In genomic region chr7:93160410-93160809, GRCh38 we compare ENCODE assay signal across 1 cellular context.
TF ChIP-seq lines count a peak whose summit lies in the region.

No MANE protein-coding gene starts in this region.

TF ChIP-seq in K562, 482 proteins besides CTCF, POLR2A, EP300 and RAD21:
- no peak for TF ChIP-seq XRCC3 (IDR thresholded peaks at IDR 0.05)
- TF ChIP-seq SOX6 (IDR thresholded peaks at IDR 0.05) = no peak
- TF ChIP-seq NR2C2 (CRISPR knock-in tag; IDR thresholded peaks at IDR 0.05) = no peak
- peak; percentile 25; the same call in 1 of the 2 replicates for TF ChIP-seq NR2C2 (tag; IDR thresholded peaks at IDR 0.05)
- TF ChIP-seq PTBP1 (IDR thresholded peaks at IDR 0.05; ENCODE audit: low read depth, low read length) = no peak
- TF ChIP-seq, protein P1, sequence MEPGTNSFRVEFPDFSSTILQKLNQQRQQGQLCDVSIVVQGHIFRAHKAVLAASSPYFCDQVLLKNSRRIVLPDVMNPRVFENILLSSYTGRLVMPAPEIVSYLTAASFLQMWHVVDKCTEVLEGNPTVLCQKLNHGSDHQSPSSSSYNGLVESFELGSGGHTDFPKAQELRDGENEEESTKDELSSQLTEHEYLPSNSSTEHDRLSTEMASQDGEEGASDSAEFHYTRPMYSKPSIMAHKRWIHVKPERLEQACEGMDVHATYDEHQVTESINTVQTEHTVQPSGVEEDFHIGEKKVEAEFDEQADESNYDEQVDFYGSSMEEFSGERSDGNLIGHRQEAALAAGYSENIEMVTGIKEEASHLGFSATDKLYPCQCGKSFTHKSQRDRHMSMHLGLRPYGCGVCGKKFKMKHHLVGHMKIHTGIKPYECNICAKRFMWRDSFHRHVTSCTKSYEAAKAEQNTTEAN (CRISPR knock-in tag; IDR thresholded peaks at IDR 0.05) = no peak
- peak; percentile 66 for TF ChIP-seq FOSL1 (tag; conservative IDR thresholded peaks at IDR 0.05)
- TF ChIP-seq, protein P2, sequence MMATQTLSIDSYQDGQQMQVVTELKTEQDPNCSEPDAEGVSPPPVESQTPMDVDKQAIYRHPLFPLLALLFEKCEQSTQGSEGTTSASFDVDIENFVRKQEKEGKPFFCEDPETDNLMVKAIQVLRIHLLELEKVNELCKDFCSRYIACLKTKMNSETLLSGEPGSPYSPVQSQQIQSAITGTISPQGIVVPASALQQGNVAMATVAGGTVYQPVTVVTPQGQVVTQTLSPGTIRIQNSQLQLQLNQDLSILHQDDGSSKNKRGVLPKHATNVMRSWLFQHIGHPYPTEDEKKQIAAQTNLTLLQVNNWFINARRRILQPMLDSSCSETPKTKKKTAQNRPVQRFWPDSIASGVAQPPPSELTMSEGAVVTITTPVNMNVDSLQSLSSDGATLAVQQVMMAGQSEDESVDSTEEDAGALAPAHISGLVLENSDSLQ (IDR thresholded peaks at IDR 0.05) = peak; percentile 41; the same call in 1 of the 2 replicates
- TF ChIP-seq ZNF584 (CRISPR knock-in tag; IDR thresholded peaks at IDR 0.05; ENCODE audit: low read depth) = no peak
- TF ChIP-seq ZBTB17 (CRISPR knock-in tag; IDR thresholded peaks at IDR 0.05) = no peak
- TF ChIP-seq SPI1 (IDR thresholded peaks at IDR 0.05; ENCODE audit: borderline replicate concordance, low read depth, low read length) = no peak
- no peak for TF ChIP-seq POLR2H (tag; IDR thresholded peaks at IDR 0.05; ENCODE audit: low read depth)
- TF ChIP-seq, protein P3, sequence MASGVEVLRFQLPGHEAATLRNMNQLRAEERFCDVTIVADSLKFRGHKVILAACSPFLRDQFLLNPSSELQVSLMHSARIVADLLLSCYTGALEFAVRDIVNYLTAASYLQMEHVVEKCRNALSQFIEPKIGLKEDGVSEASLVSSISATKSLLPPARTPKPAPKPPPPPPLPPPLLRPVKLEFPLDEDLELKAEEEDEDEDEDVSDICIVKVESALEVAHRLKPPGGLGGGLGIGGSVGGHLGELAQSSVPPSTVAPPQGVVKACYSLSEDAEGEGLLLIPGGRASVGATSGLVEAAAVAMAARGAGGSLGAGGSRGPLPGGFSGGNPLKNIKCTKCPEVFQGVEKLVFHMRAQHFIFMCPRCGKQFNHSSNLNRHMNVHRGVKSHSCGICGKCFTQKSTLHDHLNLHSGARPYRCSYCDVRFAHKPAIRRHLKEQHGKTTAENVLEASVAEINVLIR (CRISPR knock-in tag; IDR thresholded peaks at IDR 0.05) = no peak
- TF ChIP-seq MED1 (CRISPR knock-in tag; IDR thresholded peaks at IDR 0.05; ENCODE audit: borderline replicate concordance) = no peak
- TF ChIP-seq, protein P4, sequence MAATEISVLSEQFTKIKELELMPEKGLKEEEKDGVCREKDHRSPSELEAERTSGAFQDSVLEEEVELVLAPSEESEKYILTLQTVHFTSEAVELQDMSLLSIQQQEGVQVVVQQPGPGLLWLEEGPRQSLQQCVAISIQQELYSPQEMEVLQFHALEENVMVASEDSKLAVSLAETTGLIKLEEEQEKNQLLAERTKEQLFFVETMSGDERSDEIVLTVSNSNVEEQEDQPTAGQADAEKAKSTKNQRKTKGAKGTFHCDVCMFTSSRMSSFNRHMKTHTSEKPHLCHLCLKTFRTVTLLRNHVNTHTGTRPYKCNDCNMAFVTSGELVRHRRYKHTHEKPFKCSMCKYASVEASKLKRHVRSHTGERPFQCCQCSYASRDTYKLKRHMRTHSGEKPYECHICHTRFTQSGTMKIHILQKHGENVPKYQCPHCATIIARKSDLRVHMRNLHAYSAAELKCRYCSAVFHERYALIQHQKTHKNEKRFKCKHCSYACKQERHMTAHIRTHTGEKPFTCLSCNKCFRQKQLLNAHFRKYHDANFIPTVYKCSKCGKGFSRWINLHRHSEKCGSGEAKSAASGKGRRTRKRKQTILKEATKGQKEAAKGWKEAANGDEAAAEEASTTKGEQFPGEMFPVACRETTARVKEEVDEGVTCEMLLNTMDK (IDR thresholded peaks at IDR 0.05; ENCODE audit: borderline replicate concordance, insufficient read depth, low read depth, low read length, poor library complexity, severe bottlenecking) = no peak
- TF ChIP-seq ZNF707 (CRISPR knock-in tag; conservative IDR thresholded peaks at IDR 0.05) = no peak
- peak; percentile 15; the same call in 1 of the 2 replicates for TF ChIP-seq TEAD4 (IDR thresholded peaks at IDR 0.05; ENCODE audit: low read length)
- no peak for TF ChIP-seq TEAD4 (CRISPR knock-in tag; IDR thresholded peaks at IDR 0.05; ENCODE audit: borderline replicate concordance)
- no peak for TF ChIP-seq RFX1 (IDR thresholded peaks at IDR 0.05)
- TF ChIP-seq LEF1 (IDR thresholded peaks at IDR 0.05) = no peak
- TF ChIP-seq SIX5 (IDR thresholded peaks at IDR 0.05; ENCODE audit: borderline replicate concordance in 1 of 2, insufficient read depth in 1 of 2, low read depth in 1 of 2, low read length in 2 of 2) = no peak
- no peak for TF ChIP-seq ASH1L (IDR thresholded peaks at IDR 0.05; ENCODE audit: borderline replicate concordance, low read depth, partially characterized antibody)
- TF ChIP-seq ZKSCAN1 (IDR thresholded peaks at IDR 0.05; ENCODE audit: low read depth, low read length) = no peak
- TF ChIP-seq FOXJ2 (tag; IDR thresholded peaks at IDR 0.05) = no peak
- TF ChIP-seq PHTF2 (CRISPR knock-in tag; IDR thresholded peaks at IDR 0.05) = no peak
- TF ChIP-seq SAFB (IDR thresholded peaks at IDR 0.05; ENCODE audit: borderline replicate concordance, low read depth, low read length) = no peak
- no peak for TF ChIP-seq ZNF263 (CRISPR knock-in tag; IDR thresholded peaks at IDR 0.05; ENCODE audit: borderline replicate concordance)
- peak; percentile 77 for TF ChIP-seq MEIS2 (IDR thresholded peaks at IDR 0.05; ENCODE audit: partially characterized antibody)
- TF ChIP-seq POLR3A (IDR thresholded peaks at IDR 0.05; ENCODE audit: borderline replicate concordance, extremely low read depth, insufficient read depth, insufficient read length) = no peak
- TF ChIP-seq SMARCC2 (IDR thresholded peaks at IDR 0.05; ENCODE audit: low read depth) = no peak
- TF ChIP-seq, protein P5, sequence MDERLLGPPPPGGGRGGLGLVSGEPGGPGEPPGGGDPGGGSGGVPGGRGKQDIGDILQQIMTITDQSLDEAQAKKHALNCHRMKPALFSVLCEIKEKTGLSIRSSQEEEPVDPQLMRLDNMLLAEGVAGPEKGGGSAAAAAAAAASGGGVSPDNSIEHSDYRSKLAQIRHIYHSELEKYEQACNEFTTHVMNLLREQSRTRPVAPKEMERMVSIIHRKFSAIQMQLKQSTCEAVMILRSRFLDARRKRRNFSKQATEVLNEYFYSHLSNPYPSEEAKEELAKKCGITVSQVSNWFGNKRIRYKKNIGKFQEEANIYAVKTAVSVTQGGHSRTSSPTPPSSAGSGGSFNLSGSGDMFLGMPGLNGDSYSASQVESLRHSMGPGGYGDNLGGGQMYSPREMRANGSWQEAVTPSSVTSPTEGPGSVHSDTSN (CRISPR knock-in tag; IDR thresholded peaks at IDR 0.05; ENCODE audit: low read depth) = no peak
- TF ChIP-seq, protein P5 (tag; conservative IDR thresholded peaks at IDR 0.05; ENCODE audit: low read depth) = peak; percentile 51
- TF ChIP-seq BMI1 (IDR thresholded peaks at IDR 0.05; ENCODE audit: low read length) = no peak
